In the genomic region with DNA sequence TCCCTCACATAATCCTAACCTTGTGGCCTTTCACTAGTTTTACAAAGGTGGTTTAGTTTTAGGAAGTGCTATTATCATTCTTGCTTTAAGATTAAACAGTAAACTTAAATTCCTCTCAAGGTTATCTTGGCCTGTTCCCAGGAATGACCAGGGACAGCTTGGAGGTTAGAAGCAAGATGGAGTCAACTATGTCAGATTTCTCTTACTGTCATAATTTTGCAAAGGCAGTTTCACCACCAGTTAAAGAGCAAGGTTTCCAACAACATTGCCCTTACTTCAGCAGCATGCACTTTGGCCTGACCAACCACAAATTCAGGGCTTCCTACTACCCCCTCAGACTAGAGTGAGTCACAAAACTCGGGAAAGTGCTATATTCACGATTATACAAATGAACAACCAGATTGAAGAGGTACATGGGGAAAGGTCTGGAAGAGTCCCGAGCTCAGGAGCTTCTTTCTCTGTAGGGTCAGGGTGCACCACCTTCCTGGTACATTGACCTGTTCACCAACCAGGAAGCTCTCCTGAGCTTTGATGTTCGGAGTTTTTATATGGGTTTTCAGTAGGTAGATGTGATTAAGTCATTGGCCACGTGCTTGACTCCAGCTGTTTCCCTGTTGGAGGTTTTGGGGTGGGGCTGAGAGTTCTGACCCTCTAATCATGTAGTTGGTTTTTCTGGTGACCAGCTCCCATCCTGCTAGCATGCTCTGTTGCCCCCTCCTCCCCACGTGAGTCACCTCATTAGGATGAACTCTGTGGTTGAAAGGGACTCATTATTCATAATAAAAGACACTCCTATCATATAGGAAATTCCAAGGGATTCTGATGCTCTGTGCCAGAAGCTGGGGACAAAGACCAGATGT, we compare ENCODE assay signal across 12 cellular contexts. TPM values are rescaled to one million over a fixed set of nuclear protein-coding genes. Genes with fewer than 3 reads are reported as not detected.
DNase-seq lines count a peak whose midpoint lies in the region; ATAC-seq and TF ChIP-seq lines count a peak whose summit lies in the region.
"Had no signal": no experiment of that assay in that cellular context is flagged by ENCODE, and none has a peak within 500 bp of the region (broad histone marks: within the 10 kb centered on the region; RNA-seq: fewer than 3 reads in every experiment).

No MANE protein-coding gene starts in this region.

- H3K79me2 ChIP-seq in PC-3 (ENCODE audit: low read length) (no peaks in the 10 kb centered on the region), osteoblast (ENCODE audit: insufficient read depth, low read length) (peaks cover 32% of the 10 kb centered on the region)

- no peaks in the 10 kb centered on the region for H3K27me3 Mint-ChIP-seq in stimulated activated memory B cell treated with anti-CD40 and anti-IgM and Interleukin-4, amounts not matched to agents 10 μg/mL and 1 μg/mL and 100 μg/mL, for 72 hours
- H3K27me3 Mint-ChIP-seq in activated naive CD4-positive, alpha-beta T cell treated with anti-CD3 and anti-CD28 coated beads for 36 hours (ENCODE audit: low read depth) = no peaks in the 10 kb centered on the region

- no peaks in the 10 kb centered on the region for H3K4me1 Mint-ChIP-seq in stimulated activated memory B cell treated with anti-CD40 and anti-IgM and Interleukin-4, amounts not matched to agents 10 μg/mL and 1 μg/mL and 100 μg/mL, for 72 hours
- peaks cover 7% of the 10 kb centered on the region for H3K4me1 Mint-ChIP-seq in activated naive CD4-positive, alpha-beta T cell treated with anti-CD3 and anti-CD28 coated beads for 36 hours (ENCODE audit: low read depth)

- no TSS peak for BruUV-seq in PC-3 (replicated peaks; lab: Mats Ljungman, UMichigan)

- no peaks in the 10 kb centered on the region for H3K9me2 ChIP-seq in PC-3 (replicated peaks; ENCODE audit: low read length)

- H3K27ac Mint-ChIP-seq in stimulated activated memory B cell treated with anti-CD40 and anti-IgM and Interleukin-4, amounts not matched to agents 10 μg/mL and 1 μg/mL and 100 μg/mL, for 72 hours = no peak overlapping the region
- no peak overlapping the region for H3K27ac Mint-ChIP-seq in activated naive CD4-positive, alpha-beta T cell treated with anti-CD3 and anti-CD28 coated beads for 36 hours

- no peaks in the 10 kb centered on the region for H3F3A ChIP-seq in PC-3 (ENCODE audit: low read length, unreplicated experiment)

- no peak overlapping the region for H3K4me3 Mint-ChIP-seq in stimulated activated memory B cell treated with anti-CD40 and anti-IgM and Interleukin-4, amounts not matched to agents 10 μg/mL and 1 μg/mL and 100 μg/mL, for 72 hours
- H3K4me3 Mint-ChIP-seq in activated naive CD4-positive, alpha-beta T cell treated with anti-CD3 and anti-CD28 coated beads for 36 hours = no peak overlapping the region

- H2AFZ ChIP-seq in PC-3 (ENCODE audit: low read length) = no peak overlapping the region
- H2AFZ ChIP-seq in osteoblast (ENCODE audit: low read length) = peak overlapping the region; percentile 13

- H4K20me1 ChIP-seq in PC-3 (ENCODE audit: low read length) = no peaks in the 10 kb centered on the region
- H4K20me1 ChIP-seq in osteoblast (ENCODE audit: insufficient read depth, low read length) = peaks cover 24% of the 10 kb centered on the region

- H3K4me2 ChIP-seq in PC-3 (ENCODE audit: low read length) = peak overlapping the region; percentile 39; the same call in 1 of the 2 replicates
- peak overlapping the region; percentile 70 for H3K4me2 ChIP-seq in osteoblast (ENCODE audit: insufficient read depth, low read length)

- H3K27ac ChIP-seq in PC-3 (ENCODE audit: low read length) (peak overlapping the region; percentile 43), osteoblast (ENCODE audit: low read depth, low read length) (peak overlapping the region; percentile 84)

- H3K9ac ChIP-seq in PC-3 (ENCODE audit: low read length) = no peak overlapping the region

- POLR2A ChIA-PET in PC-3 (lab: Charles Lee; ENCODE audit: unreplicated experiment) = interaction anchor here (0.7 kb wide), 1 partner anchor 155 kb away, joined by 3 read pairs; the partner anchor contains the start of gene LRRC37B

- H3K9me3 ChIP-seq in PC-3 (ENCODE audit: low read length) = no peaks in the 10 kb centered on the region; the same call in 1 of the 2 replicates
- H3K9me3 ChIP-seq in osteoblast (ENCODE audit: low read depth, low read length) = no peaks in the 10 kb centered on the region

- H3K27me3 ChIP-seq in PC-3 (ENCODE audit: low read length) = no peaks in the 10 kb centered on the region
- H3K27me3 ChIP-seq in osteoblast (ENCODE audit: insufficient read depth, low read length) = no peaks in the 10 kb centered on the region

- CTCF ChIA-PET in PC-3 (lab: Charles Lee) = no interaction called here
- CTCF ChIA-PET in activated naive CD4-positive, alpha-beta T cell treated with anti-CD3 and anti-CD28 coated beads for 36 hours (lab: Charles Lee) = no interaction called here

- peak; percentile 98 for DNase-seq in EL
- peak; percentile 59 for DNase-seq in PC-3
- peak; percentile 67 for DNase-seq in dermis blood vessel endothelial cell
- DNase-seq in osteoblast (ENCODE audit: insufficient read length, low spot score, missing footprints) = peak; percentile 93
- no peak for DNase-seq in C1 segment of cervical spinal cord (lab: John Stamatoyannopoulos, UW)
- DNase-seq in activated naive CD4-positive, alpha-beta T cell treated with anti-CD3 and anti-CD28 coated beads for 36 hours = no peak
- DNase-seq: activated CD4-positive, CD25-positive, alpha-beta regulatory T cell treated with anti-CD3 and anti-CD28 coated beads, Interleukin-2, amount 50 U/mL, for 72 hours; activated gamma-delta T cell treated with Interleukin-2 at 50 U/mL for 16 hours; stimulated activated naive CD4-positive, alpha-beta T cell had no signal

- TF ChIP-seq CTCF in PC-3 (conservative IDR thresholded peaks at IDR 0.05; ENCODE audit: low read depth, low read length) (no peak), osteoblast (IDR thresholded peaks at IDR 0.05; ENCODE audit: extremely low read depth, low read depth, low read length) (no peak)

- H3K9me3 Mint-ChIP-seq in stimulated activated memory B cell treated with anti-CD40 and anti-IgM and Interleukin-4, amounts not matched to agents 10 μg/mL and 1 μg/mL and 100 μg/mL, for 72 hours = peaks cover 8% of the 10 kb centered on the region
- peaks cover 6% of the 10 kb centered on the region for H3K9me3 Mint-ChIP-seq in activated naive CD4-positive, alpha-beta T cell treated with anti-CD3 and anti-CD28 coated beads for 36 hours

- intact Hi-C loops in PC-3 (cut with micrococcal nuclease) = no loop called here
- intact Hi-C loops in activated naive CD4-positive, alpha-beta T cell treated with anti-CD3 and anti-CD28 coated beads for 36 hours (cut with micrococcal nuclease) = no loop called here

- H3K36me3 ChIP-seq in PC-3 (ENCODE audit: low read depth, low read length) = peaks cover 8% of the 10 kb centered on the region; the same call in 1 of the 2 replicates
- no peaks in the 10 kb centered on the region for H3K36me3 ChIP-seq in osteoblast (ENCODE audit: insufficient read depth, low read length)

- H3K4me3 ChIP-seq in PC-3 (ENCODE audit: low read length) (no peak overlapping the region), osteoblast (ENCODE audit: insufficient read depth, low read length) (peak overlapping the region; percentile 7)

- peak; percentile 71 for ATAC-seq in PC-3
- ATAC-seq in stimulated activated memory B cell treated with anti-CD40 and anti-IgM and Interleukin-4, amounts not matched to agents 10 μg/mL and 1 μg/mL and 100 μg/mL, for 72 hours = no peak
- ATAC-seq in GM18858 (IDR thresholded peaks at IDR 0.05; ENCODE audit: unreplicated experiment) = no peak
- ATAC-seq: Right ventricle myocardium inferior had no signal

- H3K36me3 Mint-ChIP-seq in stimulated activated memory B cell treated with anti-CD40 and anti-IgM and Interleukin-4, amounts not matched to agents 10 μg/mL and 1 μg/mL and 100 μg/mL, for 72 hours = peaks cover 55% of the 10 kb centered on the region
- H3K36me3 Mint-ChIP-seq in activated naive CD4-positive, alpha-beta T cell treated with anti-CD3 and anti-CD28 coated beads for 36 hours (ENCODE audit: low read depth) = peaks cover 21% of the 10 kb centered on the region

- peaks cover 9% of the 10 kb centered on the region for H3K4me1 ChIP-seq in PC-3 (ENCODE audit: insufficient read depth, low read length)
- peaks cover 40% of the 10 kb centered on the region for H3K4me1 ChIP-seq in osteoblast (ENCODE audit: insufficient read depth, low read length)

RNA-seq across cellular contexts. Expression of gene RHOT1, which starts 19.4 kb away (rescaled TPM):
- total RNA-seq in PC-3 (2014; rRNA removed) (20.9 and 22.3 TPM in 2 replicates), dermis blood vessel endothelial cell (36.8 and 40.3 TPM in 2 replicates), osteoblast (46.0 and 47.0 TPM in 2 replicates)
- total RNA-seq in activated naive CD4-positive, alpha-beta T cell treated with anti-CD3 and anti-CD28 coated beads for 36 hours = 10 to 100 TPM; 23.0 to 23.7 TPM

Comparison
In these comparisons a context has a peak if more than half of its experiments do, and no peak if none do; other contexts are left out.
1. DNase-seq: peak in EL (single experiment), PC-3 (single experiment), dermis blood vessel endothelial cell (single experiment) and osteoblast (single experiment); none in C1 segment of cervical spinal cord (0 of 14) and activated naive CD4-positive, alpha-beta T cell treated with anti-CD3 and anti-CD28 coated beads for 36 hours (single experiment).